1 cellular context compared by ENCODE assay signal in the genomic region with DNA sequence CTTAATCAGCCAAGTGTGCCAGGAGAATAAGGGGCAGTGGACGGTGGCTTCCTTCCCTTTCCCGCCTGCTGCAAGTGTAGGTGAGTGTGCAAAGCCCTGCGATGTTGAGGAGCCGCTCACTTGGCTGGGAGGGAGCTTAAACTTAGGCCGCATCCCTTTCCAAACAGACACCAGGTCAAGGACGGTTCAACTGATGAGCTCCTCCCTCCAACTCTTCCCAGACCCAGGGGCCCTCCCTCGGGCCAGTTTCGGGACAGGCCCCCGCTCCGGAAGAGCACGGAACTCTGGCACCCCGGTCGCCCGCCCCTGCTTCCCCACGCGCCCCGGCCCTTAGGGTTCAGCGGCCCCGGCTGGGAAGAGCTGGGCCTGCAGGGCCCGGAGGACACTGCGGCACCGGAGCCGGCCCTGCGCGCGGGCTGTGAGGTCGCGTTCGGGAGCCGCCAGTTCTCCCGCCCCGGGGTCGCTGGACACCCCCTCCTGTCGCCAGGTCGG.
TF ChIP-seq lines count a peak whose summit lies in the region.

No MANE protein-coding gene starts in this region.

TF ChIP-seq in WTC11, 78 proteins besides CTCF, POLR2A, EP300 and RAD21 (continued from another document):
- no peak for TF ChIP-seq KAT7 (CRISPR knock-in tag; IDR thresholded peaks at IDR 0.05; ENCODE audit: borderline replicate concordance)
- TF ChIP-seq CBFB (CRISPR knock-in tag; IDR thresholded peaks at IDR 0.05; ENCODE audit: low read depth), result no peak
- TF ChIP-seq, protein P1, sequence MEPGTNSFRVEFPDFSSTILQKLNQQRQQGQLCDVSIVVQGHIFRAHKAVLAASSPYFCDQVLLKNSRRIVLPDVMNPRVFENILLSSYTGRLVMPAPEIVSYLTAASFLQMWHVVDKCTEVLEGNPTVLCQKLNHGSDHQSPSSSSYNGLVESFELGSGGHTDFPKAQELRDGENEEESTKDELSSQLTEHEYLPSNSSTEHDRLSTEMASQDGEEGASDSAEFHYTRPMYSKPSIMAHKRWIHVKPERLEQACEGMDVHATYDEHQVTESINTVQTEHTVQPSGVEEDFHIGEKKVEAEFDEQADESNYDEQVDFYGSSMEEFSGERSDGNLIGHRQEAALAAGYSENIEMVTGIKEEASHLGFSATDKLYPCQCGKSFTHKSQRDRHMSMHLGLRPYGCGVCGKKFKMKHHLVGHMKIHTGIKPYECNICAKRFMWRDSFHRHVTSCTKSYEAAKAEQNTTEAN (CRISPR knock-in tag; IDR thresholded peaks at IDR 0.05), result no peak
- TF ChIP-seq, protein P2, sequence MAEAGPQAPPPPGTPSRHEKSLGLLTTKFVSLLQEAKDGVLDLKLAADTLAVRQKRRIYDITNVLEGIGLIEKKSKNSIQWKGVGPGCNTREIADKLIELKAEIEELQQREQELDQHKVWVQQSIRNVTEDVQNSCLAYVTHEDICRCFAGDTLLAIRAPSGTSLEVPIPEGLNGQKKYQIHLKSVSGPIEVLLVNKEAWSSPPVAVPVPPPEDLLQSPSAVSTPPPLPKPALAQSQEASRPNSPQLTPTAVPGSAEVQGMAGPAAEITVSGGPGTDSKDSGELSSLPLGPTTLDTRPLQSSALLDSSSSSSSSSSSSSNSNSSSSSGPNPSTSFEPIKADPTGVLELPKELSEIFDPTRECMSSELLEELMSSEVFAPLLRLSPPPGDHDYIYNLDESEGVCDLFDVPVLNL (CRISPR knock-in tag; IDR thresholded peaks at IDR 0.05; ENCODE audit: borderline replicate concordance, low read depth), result no peak
- TF ChIP-seq FOXJ3 (CRISPR knock-in tag; IDR thresholded peaks at IDR 0.05; ENCODE audit: borderline replicate concordance), result no peak
- TF ChIP-seq CREM (CRISPR knock-in tag; IDR thresholded peaks at IDR 0.05), result no peak
TF ChIP-seq in WTC11: peak in this region for 0.
